13 cellular contexts compared by ENCODE assay signal in the genomic region with DNA sequence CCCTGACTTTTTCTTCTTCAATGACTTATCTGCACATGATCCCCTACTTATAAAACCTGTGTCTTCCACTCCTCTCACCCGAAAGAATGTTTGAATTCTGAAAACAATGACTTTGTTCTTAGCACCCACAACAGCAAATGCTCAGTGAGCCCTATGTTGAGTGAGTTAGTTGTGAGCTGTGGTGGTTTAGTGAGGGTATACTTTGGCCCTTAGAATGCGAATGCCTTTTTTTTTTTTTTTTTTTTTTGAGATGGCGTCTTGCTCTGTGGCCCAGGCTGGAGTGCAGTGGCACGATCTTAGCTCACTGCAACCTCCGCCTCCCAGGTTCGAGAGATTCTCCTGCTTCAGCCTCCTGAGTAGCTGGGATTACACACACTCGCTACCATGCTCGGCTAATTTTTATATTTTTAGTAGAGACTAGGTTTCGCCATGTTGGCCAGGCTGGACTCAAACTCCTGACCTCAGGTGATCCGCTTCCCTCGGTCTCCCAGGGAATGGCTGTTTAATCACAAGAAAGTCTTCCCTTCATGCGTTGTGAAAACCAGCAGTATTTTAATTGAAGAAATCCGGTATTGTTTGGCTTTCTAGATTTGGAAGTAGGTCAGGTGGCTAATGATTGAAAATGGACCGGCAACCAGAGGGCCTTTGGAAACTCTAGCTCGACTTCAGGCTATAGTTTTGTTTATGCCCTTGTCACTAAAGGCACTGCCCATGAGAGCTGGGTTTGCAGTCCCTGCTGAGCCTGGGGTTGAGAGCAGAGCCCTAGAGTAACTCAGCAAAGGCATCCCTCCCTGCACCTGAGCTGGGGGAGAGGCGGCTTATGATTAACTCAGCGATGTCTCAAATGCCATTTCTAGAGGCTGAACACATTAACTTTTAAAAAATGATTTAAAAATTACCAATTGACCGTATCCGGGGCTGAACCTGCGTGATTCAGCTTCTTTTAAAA. TPM values are rescaled to one million over a fixed set of nuclear protein-coding genes. Genes with fewer than 3 reads are reported as not detected.
DNase-seq lines count a peak whose midpoint lies in the region; ATAC-seq, FAIRE-seq and TF ChIP-seq lines count a peak whose summit lies in the region.
"Had no signal": no experiment of that assay in that cellular context is flagged by ENCODE, and none has a peak within 500 bp of the region (broad histone marks: within the 10 kb centered on the region; RNA-seq: fewer than 3 reads in every experiment).

No MANE protein-coding gene starts in this region.

- H3K9me3 Mint-ChIP-seq in IgD-negative memory B cell = no peaks in the 10 kb centered on the region

- H3K36me3 ChIP-seq in BLaER1 (peaks cover 9% of the 10 kb centered on the region; the same call in 1 of the 2 replicates), esophagus (ENCODE audit: control insufficient read depth in 2 of 2, insufficient read depth in 2 of 2, low read length in 1 of 2) (peaks cover 0 to 1% of the 10 kb centered on the region in 2 donors), pancreas (no peaks in the 10 kb centered on the region)
- H3K36me3 ChIP-seq in effector memory CD4-positive, alpha-beta T cell (ENCODE audit: control insufficient read depth, insufficient read depth, low read length) = no peaks in the 10 kb centered on the region

- H3K4me3 Mint-ChIP-seq in IgD-negative memory B cell = peak overlapping the region in 3 of 4 donors; percentile 54 to 66 (median 65)

- H3K4me3 ChIP-seq in BLaER1 (no peak overlapping the region), esophagus (ENCODE audit: low read depth in 1 of 2, low read length in 2 of 2) (no peak overlapping the region), pancreas (no peak overlapping the region)
- no peak overlapping the region for H3K4me3 ChIP-seq in effector memory CD4-positive, alpha-beta T cell (ENCODE audit: insufficient read depth, low read depth, low read length, poor library complexity, severe bottlenecking)

- ATAC-seq in pancreas = peak; percentile 30 to 63 (median 46)
- ATAC-seq in GM19452 (IDR thresholded peaks at IDR 0.05; ENCODE audit: unreplicated experiment) = no peak

- intact Hi-C loops in pancreas (cut with DNase I) = no loop called here

- H3K27me3 ChIP-seq in BLaER1 (no peaks in the 10 kb centered on the region), esophagus (ENCODE audit: control insufficient read depth in 1 of 2, insufficient read depth in 2 of 2, low read length in 2 of 2) (no peaks in the 10 kb centered on the region), pancreas (no peaks in the 10 kb centered on the region)
- no peaks in the 10 kb centered on the region for H3K27me3 ChIP-seq in effector memory CD4-positive, alpha-beta T cell (replicated peaks; ENCODE audit: control insufficient read depth, insufficient read depth, low read length, poor library complexity, severe bottlenecking)

- H3K27ac ChIP-seq in BLaER1 (peak overlapping the region; percentile 86), esophagus (ENCODE audit: low read depth in 2 of 2, low read length in 1 of 2) (peak overlapping the region; percentile 14 to 40), pancreas (peak overlapping the region in 2 of 4 donors; percentile 6 to 69)
- H3K27ac ChIP-seq in effector memory CD4-positive, alpha-beta T cell (ENCODE audit: insufficient read depth, low read length, poor library complexity, severe bottlenecking) = no peak overlapping the region

- FAIRE-seq in pancreas (lab: Jason Lieb, UNC) = no peak
- FAIRE-seq: astrocyte, endometrium had no signal

- H3K4me1 Mint-ChIP-seq in IgD-negative memory B cell = peaks cover 42 to 52% (median 48%) of the 10 kb centered on the region in 3 donors

- peak in 2 of 6 donors; percentile 22 to 39 for DNase-seq in pancreas
- no peak for DNase-seq in effector memory CD4-positive, alpha-beta T cell
- no peak for DNase-seq in occipital lobe (lab: John Stamatoyannopoulos, UW)
- no peak for DNase-seq in GM13977 (ENCODE audit: low spot score)
- DNase-seq: DMS153, NCI-H2029 treated with DMSO at 0.1 percent for 48 hours, SHP77 had no signal

- H3K27ac Mint-ChIP-seq in IgD-negative memory B cell = peak overlapping the region in 1 of 3 donors; percentile 98

- H3K9me3 ChIP-seq in BLaER1 (no peaks in the 10 kb centered on the region), esophagus (ENCODE audit: control insufficient read depth in 2 of 2, insufficient read depth in 1 of 2, low read depth in 1 of 2, low read length in 1 of 2) (no peaks in the 10 kb centered on the region), pancreas (no peaks in the 10 kb centered on the region)
- H3K9me3 ChIP-seq in effector memory CD4-positive, alpha-beta T cell (ENCODE audit: control insufficient read depth, low read length) = no peaks in the 10 kb centered on the region

- WGBS in esophagus, 2 donors = 79 to 83% methylated on average over 20 of the region's 20 CpGs
- WGBS in pancreas, 2 donors = 54 to 56% methylated on average over 20 of the region's 20 CpGs

- TF ChIP-seq CTCF in pancreas (IDR thresholded peaks at IDR 0.05) (no peak), GM13977 (IDR thresholded peaks at IDR 0.05; ENCODE audit: extremely low read depth, insufficient read depth, missing control alignments) (no peak)

- peak overlapping the region; percentile 99 for H3K4me2 ChIP-seq in BLaER1

- H3K4me1 ChIP-seq in BLaER1 (peaks cover 92% of the 10 kb centered on the region), esophagus (ENCODE audit: control insufficient read depth in 2 of 2, insufficient read depth in 2 of 2, low read length in 1 of 2) (peaks cover 0 to 3% of the 10 kb centered on the region in 2 donors), pancreas (peaks cover 0 to 22% (median 11%) of the 10 kb centered on the region in 3 donors)
- no peaks in the 10 kb centered on the region for H3K4me1 ChIP-seq in effector memory CD4-positive, alpha-beta T cell (ENCODE audit: control insufficient read depth, insufficient read depth, low read length, poor library complexity, severe bottlenecking)

- H4K20me1 ChIP-seq in BLaER1 = peaks cover 61% of the 10 kb centered on the region

- H3K27me3 Mint-ChIP-seq in IgD-negative memory B cell = no peaks in the 10 kb centered on the region

- H3K9ac ChIP-seq in BLaER1 = peak overlapping the region; percentile 83

- H3K36me3 Mint-ChIP-seq in IgD-negative memory B cell = no peaks in the 10 kb centered on the region

- in situ Hi-C loops in GM13977 (cut with MboI; ENCODE audit: low pct_unique_long_range_greater_than_20kb, low sequenced_read_pairs, unreplicated experiment) = no loop called here

RNA-seq across cellular contexts. Expression of a gene that starts 41.3 kb away (rescaled TPM):
- polyA plus RNA-seq in IgD-negative memory B cell (22.2 TPM), esophagus (10 to 100 TPM; 19.6 to 21.7 TPM), pancreas (10 to 100 TPM; 18.9 to 21.3 TPM)
- total RNA-seq in pancreas (10 to 100 TPM; 40.1 to 61.2 (median 48.4) TPM), occipital lobe (23.2 TPM)
